1 cellular context compared by ENCODE assay signal in the genomic region with DNA sequence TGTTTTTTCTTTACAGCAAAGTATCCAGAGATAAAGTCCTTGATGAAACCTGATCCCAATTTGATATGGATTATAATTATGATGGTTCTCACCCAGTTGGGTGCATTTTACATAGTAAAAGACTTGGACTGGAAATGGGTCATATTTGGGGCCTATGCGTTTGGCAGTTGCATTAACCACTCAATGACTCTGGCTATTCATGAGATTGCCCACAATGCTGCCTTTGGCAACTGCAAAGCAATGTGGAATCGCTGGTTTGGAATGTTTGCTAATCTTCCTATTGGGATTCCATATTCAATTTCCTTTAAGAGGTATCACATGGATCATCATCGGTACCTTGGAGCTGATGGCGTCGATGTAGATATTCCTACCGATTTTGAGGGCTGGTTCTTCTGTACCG.
TF ChIP-seq lines count a peak whose summit lies in the region.

No MANE protein-coding gene starts in this region.

TF ChIP-seq in IMR-90, 13 proteins besides CTCF, POLR2A, EP300 and RAD21:
- TF ChIP-seq CHD1 (IDR thresholded peaks at IDR 0.05; ENCODE audit: low read depth, low read length), result no peak
- TF ChIP-seq MXI1 (IDR thresholded peaks at IDR 0.05; ENCODE audit: borderline replicate concordance, low read depth, low read length), result no peak
- TF ChIP-seq, protein P1, sequence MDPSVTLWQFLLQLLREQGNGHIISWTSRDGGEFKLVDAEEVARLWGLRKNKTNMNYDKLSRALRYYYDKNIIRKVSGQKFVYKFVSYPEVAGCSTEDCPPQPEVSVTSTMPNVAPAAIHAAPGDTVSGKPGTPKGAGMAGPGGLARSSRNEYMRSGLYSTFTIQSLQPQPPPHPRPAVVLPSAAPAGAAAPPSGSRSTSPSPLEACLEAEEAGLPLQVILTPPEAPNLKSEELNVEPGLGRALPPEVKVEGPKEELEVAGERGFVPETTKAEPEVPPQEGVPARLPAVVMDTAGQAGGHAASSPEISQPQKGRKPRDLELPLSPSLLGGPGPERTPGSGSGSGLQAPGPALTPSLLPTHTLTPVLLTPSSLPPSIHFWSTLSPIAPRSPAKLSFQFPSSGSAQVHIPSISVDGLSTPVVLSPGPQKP (IDR thresholded peaks at IDR 0.05; ENCODE audit: borderline replicate concordance, low read depth, low read length), result no peak
- no peak for TF ChIP-seq MAFK (IDR thresholded peaks at IDR 0.05; ENCODE audit: low read depth, low read length)
- no peak for TF ChIP-seq BHLHE40 (IDR thresholded peaks at IDR 0.05; ENCODE audit: low read depth, low read length)
- no peak for TF ChIP-seq RCOR1 (IDR thresholded peaks at IDR 0.05; ENCODE audit: insufficient replicate concordance, low read length)
- TF ChIP-seq USF2 (IDR thresholded peaks at IDR 0.05; ENCODE audit: low read depth, low read length), result no peak
- TF ChIP-seq SMC3 (IDR thresholded peaks at IDR 0.05; ENCODE audit: low read depth, low read length), result no peak
- TF ChIP-seq FOS (IDR thresholded peaks at IDR 0.05; ENCODE audit: low read depth, low read length), result no peak
- TF ChIP-seq NFE2L2 (IDR thresholded peaks at IDR 0.05; ENCODE audit: low read depth, low read length), result no peak
- no peak for TF ChIP-seq CEBPB (IDR thresholded peaks at IDR 0.05; ENCODE audit: low read depth, low read length)
- TF ChIP-seq MAZ (IDR thresholded peaks at IDR 0.05; ENCODE audit: borderline replicate concordance, low read depth, low read length), result no peak
- TF ChIP-seq RFX5 (IDR thresholded peaks at IDR 0.05; ENCODE audit: low read depth, low read length), result no peak
TF ChIP-seq in IMR-90: peak in this region for 0.
